ENCODE assay signal across 19 cellular contexts in the genomic region with DNA sequence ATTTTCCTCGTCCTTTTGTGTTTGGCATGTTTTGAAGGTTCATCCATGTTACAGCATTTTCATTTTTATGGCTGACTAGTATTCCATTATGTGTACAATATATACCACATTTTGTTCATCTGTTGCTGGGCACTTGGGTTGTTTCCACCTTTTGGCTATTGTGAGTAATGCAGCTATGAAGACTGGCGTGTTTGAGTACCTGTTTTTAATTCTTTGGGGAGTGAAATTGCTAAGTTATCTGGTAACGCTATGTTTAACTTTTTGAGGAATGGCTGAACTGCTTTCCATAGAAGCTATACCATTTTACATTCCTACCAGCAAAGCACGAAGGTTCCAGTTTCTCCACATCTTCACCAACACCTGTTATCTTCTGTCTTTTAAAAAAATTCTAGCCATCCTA.
"Had no signal": no experiment of that assay in that cellular context is flagged by ENCODE, and none has a peak within 500 bp of the region (broad histone marks: within the 10 kb centered on the region; RNA-seq: fewer than 3 reads in every experiment).

No MANE protein-coding gene starts in this region.

- H3K4me1 ChIP-seq: transverse colon had no signal

- H3K27me3 ChIP-seq: heart right ventricle, sigmoid colon, transverse colon had no signal

- H3K9me3 Mint-ChIP-seq: activated CD4-positive, alpha-beta memory T cell treated with anti-CD3 and anti-CD28 coated beads for 36 hours; activated T-helper 1 cell treated with anti-CD3 and anti-CD28 coated beads, Interleukin-12 subunit alpha, Interleukin-12 subunit beta, Interleukin-2, Interleukin-4 antibody, amounts not matched to agents 30 ng/mL and 10 ng/mL and 1 ng/mL, durations not matched to agents 14 hours and 24 hours and 36 hours; brain; central memory CD8-positive, alpha-beta T cell; natural killer cell treated with Interleukin-12 subunit alpha and Interleukin-12 subunit beta and Interleukin-15 and Interleukin-18, amount 100 ng/mL, for 72 hours had no signal

- H3K27me3 Mint-ChIP-seq: activated CD4-positive, alpha-beta memory T cell treated with anti-CD3 and anti-CD28 coated beads for 36 hours; brain; central memory CD8-positive, alpha-beta T cell; natural killer cell treated with Interleukin-12 subunit alpha and Interleukin-12 subunit beta and Interleukin-15 and Interleukin-18, amount 100 ng/mL, for 72 hours had no signal

- H3K4me3 Mint-ChIP-seq: activated CD4-positive, alpha-beta memory T cell treated with anti-CD3 and anti-CD28 coated beads for 36 hours; activated T-helper 1 cell treated with anti-CD3 and anti-CD28 coated beads, Interleukin-12 subunit alpha, Interleukin-12 subunit beta, Interleukin-2, Interleukin-4 antibody, amounts not matched to agents 30 ng/mL and 10 ng/mL and 1 ng/mL, durations not matched to agents 14 hours and 24 hours and 36 hours; brain; central memory CD8-positive, alpha-beta T cell; natural killer cell treated with Interleukin-12 subunit alpha and Interleukin-12 subunit beta and Interleukin-15 and Interleukin-18, amount 100 ng/mL, for 72 hours had no signal

- ATAC-seq: esophagus mucosa; heart right ventricle; left lobe of liver; natural killer cell treated with Interleukin-12 subunit alpha and Interleukin-12 subunit beta and Interleukin-15 and Interleukin-18, amount 100 ng/mL, for 72 hours had no signal

- DNase-seq: activated CD4-positive, alpha-beta memory T cell treated with anti-CD3 and anti-CD28 coated beads for 36 hours; activated CD4-positive, alpha-beta T cell treated with anti-CD3 and anti-CD28 coated beads for 1 hour; activated CD8-positive, alpha-beta memory T cell treated with anti-CD3 and anti-CD28 coated beads, Interleukin-2, amount 50 U/mL, for 4 hours; activated naive CD4-positive, alpha-beta T cell treated with Interleukin-2 at 50 U/mL for 16 hours; dermis blood vessel endothelial cell; foreskin fibroblast; heart right ventricle; islet precursor cell; mesenchymal stem cell; sigmoid colon; stimulated activated naive CD4-positive, alpha-beta T cell; substantia nigra; transverse colon had no signal

- H3K4me1 Mint-ChIP-seq: brain had no signal

- H3K9me3 ChIP-seq: heart right ventricle, sigmoid colon, transverse colon had no signal

- H3K4me3 ChIP-seq: heart right ventricle, sigmoid colon, transverse colon had no signal

- H3K27ac Mint-ChIP-seq: activated CD4-positive, alpha-beta memory T cell treated with anti-CD3 and anti-CD28 coated beads for 36 hours; activated T-helper 1 cell treated with anti-CD3 and anti-CD28 coated beads, Interleukin-12 subunit alpha, Interleukin-12 subunit beta, Interleukin-2, Interleukin-4 antibody, amounts not matched to agents 30 ng/mL and 10 ng/mL and 1 ng/mL, durations not matched to agents 14 hours and 24 hours and 36 hours; natural killer cell treated with Interleukin-12 subunit alpha and Interleukin-12 subunit beta and Interleukin-15 and Interleukin-18, amount 100 ng/mL, for 72 hours had no signal

- H3K27ac ChIP-seq: heart right ventricle, transverse colon had no signal
